8 cellular contexts compared by ENCODE assay signal in the genomic region with DNA sequence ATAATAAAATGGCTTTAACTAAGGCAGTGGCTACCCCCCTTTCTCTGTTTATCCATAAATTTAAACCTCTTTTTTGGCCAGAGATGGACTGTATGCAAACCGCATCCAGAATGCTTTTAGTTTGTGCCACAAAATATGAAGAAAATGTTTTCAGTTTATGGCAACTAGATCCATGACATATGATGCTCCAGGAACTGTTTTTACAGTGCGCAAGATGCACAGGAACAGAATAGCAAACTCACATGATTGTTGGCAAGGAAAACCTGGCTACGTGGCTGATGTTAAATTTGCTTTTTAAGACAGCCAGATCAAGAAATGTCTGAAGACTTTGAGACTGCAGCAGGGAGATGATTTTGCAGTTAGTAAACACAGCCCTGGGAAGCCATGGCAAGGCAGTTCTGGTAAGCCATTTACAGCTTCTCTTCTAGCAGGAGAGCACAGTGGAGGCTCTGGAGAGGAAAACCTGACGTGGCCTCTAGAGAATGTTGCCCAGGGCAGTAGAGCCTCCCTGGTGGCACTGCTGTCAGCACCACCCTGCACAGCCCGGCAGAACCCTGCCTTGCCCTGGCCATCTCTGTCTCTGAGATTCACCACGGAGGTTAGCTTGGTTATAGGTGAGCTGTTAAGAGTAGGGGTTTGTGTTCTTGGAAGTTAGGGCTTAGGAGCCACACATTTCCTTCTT.
DNase-seq lines count a peak whose midpoint lies in the region; TF ChIP-seq lines count a peak whose summit lies in the region.

No MANE protein-coding gene starts in this region.

- H3K79me2 ChIP-seq in OCI-LY7 (ENCODE audit: insufficient read depth, low read depth, low read length) (peaks cover 15% of the 10 kb centered on the region; the same call in 1 of the 2 replicates), smooth muscle cell (ENCODE audit: low read depth) (no peaks in the 10 kb centered on the region)

- no peak overlapping the region for H3K18ac ChIP-seq in mesenchymal stem cell (ENCODE audit: low read depth in 1 of 2, low read length in 2 of 2)

- no peak for TF ChIP-seq CTCF in OCI-LY7 (conservative IDR thresholded peaks at IDR 0.05; ENCODE audit: low read length)
- no peak for TF ChIP-seq CTCF in breast epithelium (IDR thresholded peaks at IDR 0.05)
- no peak for TF ChIP-seq CTCF in smooth muscle cell (IDR thresholded peaks at IDR 0.05; ENCODE audit: borderline replicate concordance, insufficient read depth, poor library complexity, severe bottlenecking)
- TF ChIP-seq CTCF in WERI-Rb-1 (IDR thresholded peaks at IDR 0.05; ENCODE audit: low read depth, low read length): no peak

- H4K8ac ChIP-seq in mesenchymal stem cell (ENCODE audit: low read length): no peak overlapping the region

- no peak overlapping the region for H2AK5ac ChIP-seq in mesenchymal stem cell (ENCODE audit: low read length, severe bottlenecking)

- H3K79me1 ChIP-seq in mesenchymal stem cell (replicated peaks; ENCODE audit: low read length, poor library complexity, severe bottlenecking): peaks cover 25% of the 10 kb centered on the region

- H4K20me1 ChIP-seq in OCI-LY7 (ENCODE audit: insufficient read depth, low read length) (no peaks in the 10 kb centered on the region), smooth muscle cell (ENCODE audit: low read depth) (peaks cover 4% of the 10 kb centered on the region)

- CTCF ChIA-PET in OCI-LY7 (lab: Charles Lee; ENCODE audit: unreplicated experiment): no interaction called here

- intact Hi-C loops in OCI-LY7 (cut with micrococcal nuclease; ENCODE audit: unreplicated experiment): no loop called here
- intact Hi-C loops in breast epithelium (cut with DNase I; ENCODE audit: low total_unique reads): no loop called here

- no peak overlapping the region for H2BK15ac ChIP-seq in mesenchymal stem cell (ENCODE audit: low read depth, poor library complexity, severe bottlenecking)

- no peak overlapping the region for H3K23ac ChIP-seq in mesenchymal stem cell (ENCODE audit: low read length in 2 of 2)

- no peak for TF ChIP-seq POLR2A in breast epithelium (IDR thresholded peaks at IDR 0.05)

- H3K9me2 ChIP-seq in OCI-LY7 (ENCODE audit: insufficient read depth, low read length): no peaks in the 10 kb centered on the region

- peak overlapping the region; percentile 59 for H3K4me2 ChIP-seq in OCI-LY7 (ENCODE audit: low read length)
- H3K4me2 ChIP-seq in mesenchymal stem cell (ENCODE audit: low read length, poor library complexity, severe bottlenecking): no peak overlapping the region
- no peak overlapping the region for H3K4me2 ChIP-seq in smooth muscle cell

- H2AFZ ChIP-seq in OCI-LY7 (ENCODE audit: low read length) (peak overlapping the region; percentile 9; the same call in 1 of the 2 replicates), mesenchymal stem cell (ENCODE audit: low read depth, low read length) (no peak overlapping the region), smooth muscle cell (ENCODE audit: low read depth) (no peak overlapping the region)

- H3F3A ChIP-seq in smooth muscle cell (ENCODE audit: low read depth): no peaks in the 10 kb centered on the region

- BruUV-seq in OCI-LY7 (replicated peaks; lab: Mats Ljungman, UMichigan): no TSS peak

- WGBS in mesenchymal stem cell: 86% methylated on average over 6 of the region's 6 CpGs
- 71% methylated on average over 6 of the region's 6 CpGs for WGBS in smooth muscle cell (ENCODE audit: low lambda C conversion rate)

- DNase-seq in AG20443 (ENCODE audit: low spot score) (peak; percentile 83), OCI-LY7 (ENCODE audit: low spot score) (peak; percentile 9), breast epithelium (ENCODE audit: low spot score in 2 of 2) (no peak), mesenchymal stem cell (peak; percentile 12), germinal center (ENCODE audit: low spot score) (no peak), smooth muscle cell (lab: John Stamatoyannopoulos, UW; ENCODE audit: unreplicated experiment) (no peak), WERI-Rb-1 (no peak)
- DNase-seq in activated CD4-positive, CD25-positive, alpha-beta regulatory T cell treated with anti-CD3 and anti-CD28 coated beads, Interleukin-2, amount 50 U/mL, for 72 hours: no peak

- POLR2A ChIA-PET in OCI-LY7 (lab: Charles Lee): interaction anchor here (1.0 kb wide), 1 partner anchor 12 kb away, joined by 3 read pairs; no protein-coding TSS in a partner anchor

- H3K4me3 ChIP-seq in OCI-LY7 (ENCODE audit: low read depth, low read length, poor library complexity, severe bottlenecking): peak overlapping the region; percentile 36
- H3K4me3 ChIP-seq in breast epithelium: peak overlapping the region; percentile 12 to 45 (median 18)
- peak overlapping the region in 1 of 2 experiments; percentile 61 for H3K4me3 ChIP-seq in mesenchymal stem cell (ENCODE audit: insufficient read depth in 1 of 2, low read depth in 1 of 2, low read length in 2 of 2)
- no peak overlapping the region for H3K4me3 ChIP-seq in smooth muscle cell
- H3K4me3 ChIP-seq in WERI-Rb-1 (ENCODE audit: low read depth, low read length): no peak overlapping the region

- H3K27me3 ChIP-seq in breast epithelium (no peaks in the 10 kb centered on the region), mesenchymal stem cell (ENCODE audit: control insufficient read depth in 1 of 2, insufficient read depth in 1 of 2, low read length in 2 of 2) (no peaks in the 10 kb centered on the region), smooth muscle cell (ENCODE audit: low read depth) (no peaks in the 10 kb centered on the region), WERI-Rb-1 (ENCODE audit: insufficient read depth, low read depth, severe bottlenecking) (no peaks in the 10 kb centered on the region)

- H3K9me3 ChIP-seq in OCI-LY7 (ENCODE audit: low read length) (no peaks in the 10 kb centered on the region), breast epithelium (no peaks in the 10 kb centered on the region), mesenchymal stem cell (ENCODE audit: control insufficient read depth, low read length) (no peaks in the 10 kb centered on the region), smooth muscle cell (replicated peaks; ENCODE audit: low read depth) (no peaks in the 10 kb centered on the region), WERI-Rb-1 (ENCODE audit: severe bottlenecking) (no peaks in the 10 kb centered on the region)

- H3K27ac ChIP-seq in OCI-LY7 (ENCODE audit: low read depth, low read length, poor library complexity, severe bottlenecking): no peak overlapping the region
- H3K27ac ChIP-seq in breast epithelium: peak overlapping the region; percentile 41 to 78
- no peak overlapping the region for H3K27ac ChIP-seq in mesenchymal stem cell (ENCODE audit: low read length, poor library complexity, severe bottlenecking)
- no peak overlapping the region for H3K27ac ChIP-seq in smooth muscle cell (ENCODE audit: low read depth)
- H3K27ac ChIP-seq in WERI-Rb-1: no peak overlapping the region

- H3K4me1 ChIP-seq in OCI-LY7 (ENCODE audit: insufficient read depth, low read length, poor library complexity, severe bottlenecking) (peaks cover 16% of the 10 kb centered on the region), breast epithelium (no peaks in the 10 kb centered on the region), mesenchymal stem cell (ENCODE audit: control insufficient read depth, insufficient read depth, low read depth, low read length) (peaks cover 5% of the 10 kb centered on the region), smooth muscle cell (ENCODE audit: low read depth) (no peaks in the 10 kb centered on the region)

- no peak overlapping the region for H2BK5ac ChIP-seq in mesenchymal stem cell (ENCODE audit: low read depth, low read length, poor library complexity, severe bottlenecking)

- H4K91ac ChIP-seq in mesenchymal stem cell (ENCODE audit: low read length): no peak overlapping the region

- H3K9ac ChIP-seq in mesenchymal stem cell (ENCODE audit: low read length): peak overlapping the region; percentile 92
- H3K9ac ChIP-seq in smooth muscle cell (ENCODE audit: low read depth): no peak overlapping the region

- H3K4ac ChIP-seq in mesenchymal stem cell (ENCODE audit: low read depth in 1 of 2, low read length in 2 of 2): no peak overlapping the region

- no peak overlapping the region for H3K14ac ChIP-seq in mesenchymal stem cell (ENCODE audit: low read length in 2 of 2)

- no peak overlapping the region for H2BK120ac ChIP-seq in mesenchymal stem cell (ENCODE audit: low read depth, low read length)

- H2BK12ac ChIP-seq in mesenchymal stem cell (ENCODE audit: low read length in 2 of 2): no peak overlapping the region

- H3K36me3 ChIP-seq in OCI-LY7 (ENCODE audit: insufficient read depth, low read length) (no peaks in the 10 kb centered on the region), breast epithelium (no peaks in the 10 kb centered on the region), mesenchymal stem cell (ENCODE audit: control insufficient read depth in 1 of 2, insufficient read depth in 2 of 2, low read depth in 1 of 2, low read length in 2 of 2) (no peaks in the 10 kb centered on the region), smooth muscle cell (ENCODE audit: low read depth) (no peaks in the 10 kb centered on the region), WERI-Rb-1 (no peaks in the 10 kb centered on the region)

Comparison
In these comparisons a context has a peak if more than half of its experiments do, and no peak if none do; other contexts are left out.
1. DNase-seq: peak in AG20443 (single experiment), OCI-LY7 (single experiment) and mesenchymal stem cell (single experiment); none in breast epithelium (0 of 2), germinal center (single experiment), smooth muscle cell (single experiment), activated CD4-positive, CD25-positive, alpha-beta regulatory T cell treated with anti-CD3 and anti-CD28 coated beads, Interleukin-2, amount 50 U/mL, for 72 hours (single experiment) and WERI-Rb-1 (single experiment).
2. H3K27ac ChIP-seq: peak in breast epithelium (2 of 2); none in OCI-LY7 (single experiment), mesenchymal stem cell (single experiment), smooth muscle cell (single experiment) and WERI-Rb-1 (single experiment).
3. H3K4me3 ChIP-seq: peak in OCI-LY7 (single experiment) and breast epithelium (3 of 3); none in smooth muscle cell (single experiment) and WERI-Rb-1 (single experiment).